ENCODE assay signal across 12 cellular contexts in the genomic region with DNA sequence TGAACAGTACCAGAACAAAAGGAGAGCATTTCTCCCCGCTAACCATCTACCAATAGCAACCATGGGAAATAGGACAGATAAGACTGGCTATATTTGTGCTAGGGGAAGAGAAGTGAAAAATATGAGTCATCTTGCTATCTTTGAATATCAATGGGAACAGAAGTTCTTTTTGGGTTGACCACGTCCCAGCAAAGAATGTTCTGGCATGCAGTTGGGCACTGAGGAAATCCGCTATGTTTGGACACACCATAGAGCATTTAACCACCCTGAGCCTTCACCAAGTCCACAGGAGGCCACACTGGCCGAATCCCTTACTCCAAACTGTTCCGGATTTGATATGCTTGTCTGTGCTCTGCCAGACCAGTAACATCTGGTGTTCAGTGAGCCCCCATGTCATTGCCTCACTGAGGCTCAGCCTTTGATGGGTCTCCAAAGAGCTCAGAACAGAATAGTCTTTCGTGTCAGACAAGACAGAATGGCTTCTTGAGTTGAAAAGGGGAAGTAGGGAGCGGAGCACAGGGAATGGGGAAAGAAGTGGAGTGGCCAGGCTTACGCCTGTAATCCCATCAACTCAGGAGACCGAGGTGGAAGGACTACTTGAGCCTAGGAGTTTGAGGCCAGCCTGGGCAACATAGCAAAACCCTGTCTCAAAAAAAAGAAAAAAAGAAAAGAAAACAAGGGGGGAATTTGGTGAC.
DNase-seq lines count a peak whose midpoint lies in the region; ATAC-seq and TF ChIP-seq lines count a peak whose summit lies in the region.
"Had no signal": no experiment of that assay in that cellular context is flagged by ENCODE, and none has a peak within 500 bp of the region (broad histone marks: within the 10 kb centered on the region; RNA-seq: fewer than 3 reads in every experiment).

No MANE protein-coding gene starts in this region.

- no peak for ATAC-seq in activated naive CD4-positive, alpha-beta T cell treated with anti-CD3 and anti-CD28 coated beads, Interleukin-2, amount 50 U/mL, for 72 hours
- ATAC-seq: activated CD8-positive, alpha-beta T cell treated with anti-CD3 and anti-CD28 coated beads for 36 hours; stimulated activated naive CD8-positive, alpha-beta T cell treated with anti-CD3 and anti-CD28 coated beads, Interleukin-15, amount 100 ng/mL, for 72 hours had no signal

- peaks cover 0 to 12% of the 10 kb centered on the region in 2 donors for H3K36me3 Mint-ChIP-seq in activated naive CD4-positive, alpha-beta T cell treated with anti-CD3 and anti-CD28 coated beads, Interleukin-2, amount 50 U/mL, for 72 hours
- peaks cover 40% of the 10 kb centered on the region for H3K36me3 Mint-ChIP-seq in Calu3 (ENCODE audit: insufficient read depth, unreplicated experiment)
- H3K36me3 Mint-ChIP-seq: CD4-positive, CD25-positive, alpha-beta regulatory T cell had no signal

- H3K4me1 Mint-ChIP-seq in Calu3 (ENCODE audit: low read depth, unreplicated experiment): no peaks in the 10 kb centered on the region
- H3K4me1 Mint-ChIP-seq: CD4-positive, CD25-positive, alpha-beta regulatory T cell had no signal

- intact Hi-C loops in Calu3 (cut with micrococcal nuclease; ENCODE audit: unreplicated experiment): no loop called here

- no peak overlapping the region for H3K27ac Mint-ChIP-seq in activated naive CD4-positive, alpha-beta T cell treated with anti-CD3 and anti-CD28 coated beads, Interleukin-2, amount 50 U/mL, for 72 hours
- no peak overlapping the region for H3K27ac Mint-ChIP-seq in Calu3 (ENCODE audit: unreplicated experiment)
- H3K27ac Mint-ChIP-seq: activated CD8-positive, alpha-beta T cell treated with anti-CD3 and anti-CD28 coated beads for 36 hours; stimulated activated naive CD8-positive, alpha-beta T cell treated with anti-CD3 and anti-CD28 coated beads, Interleukin-15, amount 100 ng/mL, for 72 hours had no signal

- DNase-seq in GM03348 (ENCODE audit: low spot score) (peak; percentile 27), SKM-1 (lab: John Stamatoyannopoulos, UW; ENCODE audit: unreplicated experiment) (peak; percentile 51), fibroblast of peridontal ligament (ENCODE audit: extremely low read depth) (peak; percentile 38), occipital lobe (lab: John Stamatoyannopoulos, UW) (peak; percentile 36), HT-29 (ENCODE audit: low spot score) (no peak), DMS153 (lab: John Stamatoyannopoulos, UW) (no peak), Calu3 (no peak)
- DNase-seq in activated naive CD4-positive, alpha-beta T cell treated with anti-CD3 and anti-CD28 coated beads, Interleukin-2, amount 50 U/mL, for 72 hours (ENCODE audit: low spot score in 2 of 2): no peak
- DNase-seq: activated CD8-positive, alpha-beta T cell treated with anti-CD3 and anti-CD28 coated beads for 36 hours; amniotic stem cell; CD4-positive, CD25-positive, alpha-beta regulatory T cell; stimulated activated naive CD8-positive, alpha-beta T cell treated with anti-CD3 and anti-CD28 coated beads, Interleukin-15, amount 100 ng/mL, for 72 hours had no signal

- H3K27me3 Mint-ChIP-seq in Calu3 (ENCODE audit: unreplicated experiment): no peaks in the 10 kb centered on the region

- peaks cover 0 to 9% of the 10 kb centered on the region in 2 donors for H3K9me3 Mint-ChIP-seq in activated naive CD4-positive, alpha-beta T cell treated with anti-CD3 and anti-CD28 coated beads, Interleukin-2, amount 50 U/mL, for 72 hours
- H3K9me3 Mint-ChIP-seq in Calu3 (ENCODE audit: low read depth, unreplicated experiment): no peaks in the 10 kb centered on the region
- H3K9me3 Mint-ChIP-seq: activated CD8-positive, alpha-beta T cell treated with anti-CD3 and anti-CD28 coated beads for 36 hours had no signal

- CTCF ChIA-PET in Calu3 (lab: Charles Lee): no interaction called here

- no TSS peak for BruUV-seq in Calu3 (replicated peaks; lab: Mats Ljungman, UMichigan)

- TF ChIP-seq CTCF in Calu3 (IDR thresholded peaks at IDR 0.05; ENCODE audit: unreplicated experiment): no peak

- no peak overlapping the region for H3K4me3 Mint-ChIP-seq in Calu3 (ENCODE audit: low read depth, unreplicated experiment)
- H3K4me3 Mint-ChIP-seq: activated CD8-positive, alpha-beta T cell treated with anti-CD3 and anti-CD28 coated beads for 36 hours; CD4-positive, CD25-positive, alpha-beta regulatory T cell; stimulated activated naive CD8-positive, alpha-beta T cell treated with anti-CD3 and anti-CD28 coated beads, Interleukin-15, amount 100 ng/mL, for 72 hours had no signal

Comparison
In these comparisons a context has a peak if more than half of its experiments do, and no peak if none do; other contexts are left out.
1. DNase-seq: peak in GM03348 (single experiment), SKM-1 (single experiment), fibroblast of peridontal ligament (single experiment) and occipital lobe (single experiment); none in HT-29 (single experiment), activated naive CD4-positive, alpha-beta T cell treated with anti-CD3 and anti-CD28 coated beads, Interleukin-2, amount 50 U/mL, for 72 hours (0 of 2), DMS153 (single experiment) and Calu3 (single experiment).